8 cellular contexts compared by ENCODE assay signal in genomic region chr19:19321143-19321577, GRCh38. TPM values are rescaled to one million over a fixed set of nuclear protein-coding genes. Genes with fewer than 3 reads are reported as not detected.
DNase-seq lines count a peak whose midpoint lies in the region; ATAC-seq and TF ChIP-seq lines count a peak whose summit lies in the region.

No MANE protein-coding gene starts in this region.

- in situ Hi-C loops in Panc1 (cut with HindIII; ENCODE audit: low pct_unique_long_range_greater_than_20kb, low sequenced_read_pairs), result no loop called here

- intact Hi-C loops in Panc1 (cut with micrococcal nuclease; ENCODE audit: unreplicated experiment) (no loop called here), dorsolateral prefrontal cortex (cut with DNase I) (loop anchor here (2.0 to 5.0 kb wide), 2 partner anchors 128 to 129 kb away; partner anchors contain the start of genes BORCS8 (in 2 of the 2) and RFXANK (in 2 of the 2))

- H3K9me3 ChIP-seq in Panc1 (ENCODE audit: control insufficient read depth, insufficient read depth, low read depth, low read length) (no peaks in the 10 kb centered on the region), mesodermal cell (ENCODE audit: control insufficient read depth, low read length) (no peaks in the 10 kb centered on the region)

- H3K27ac ChIP-seq in Panc1 (ENCODE audit: low read length), result peak overlapping the region; percentile 92
- H3K27ac ChIP-seq in dorsolateral prefrontal cortex, result peak overlapping the region in 58 of 59 donors; percentile 53 to 99 (median 96)
- H3K27ac ChIP-seq in mesodermal cell (ENCODE audit: low read depth, low read length, severe bottlenecking), result peak overlapping the region; percentile 93

- no TSS peak for BruUV-seq in Panc1 (replicated peaks; lab: Mats Ljungman, UMichigan)

- H3K27me3 ChIP-seq in Panc1 (ENCODE audit: control insufficient read depth, insufficient read depth, low read length), result no peaks in the 10 kb centered on the region
- H3K27me3 ChIP-seq in dorsolateral prefrontal cortex, result no peaks in the 10 kb centered on the region

- peak; percentile 8 for ATAC-seq in GM21737 (IDR thresholded peaks at IDR 0.05; ENCODE audit: unreplicated experiment)
- ATAC-seq in Panc1, result 0 out of 2 replicates have a peak, but pooled peaks have one; percentile 6
- no peak for ATAC-seq in GM21423 (IDR thresholded peaks at IDR 0.05; ENCODE audit: unreplicated experiment)

- TF ChIP-seq CTCF in AG09309 (IDR thresholded peaks at IDR 0.05; ENCODE audit: control insufficient read depth, insufficient read depth, low read depth, low read length, missing control alignments) (no peak), Panc1 (IDR thresholded peaks at IDR 0.05) (no peak), dorsolateral prefrontal cortex (IDR thresholded peaks at IDR 0.05 in 54 of 56, conservative IDR thresholded peaks at IDR 0.05 in 2 of 56; ENCODE audit: low read depth in 1 of 56, partially characterized antibody in 56 of 56) (no peak)

- H3K36me3 ChIP-seq in Panc1 (ENCODE audit: control insufficient read depth, insufficient read depth, low read length) (peaks cover 6% of the 10 kb centered on the region; the same call in 1 of the 2 replicates), mesodermal cell (ENCODE audit: control insufficient read depth, insufficient read depth, low read length) (peaks cover 55% of the 10 kb centered on the region)

- H3K4me1 ChIP-seq in Panc1 (ENCODE audit: control insufficient read depth, insufficient read depth, low read length) (peaks cover 5% of the 10 kb centered on the region; the same call in 1 of the 2 replicates), mesodermal cell (ENCODE audit: control insufficient read depth, insufficient read depth, low read length, poor library complexity, severe bottlenecking) (peaks cover 11% of the 10 kb centered on the region)

- 2% methylated on average over 28 to 29 of the region's 33 CpGs for WGBS in mesodermal cell (ENCODE audit: insufficient coverage in 2 of 2), 2 experiments

- CTCF ChIA-PET in Panc1 (lab: Charles Lee), result no interaction called here

- H3K4me3 ChIP-seq in AG09309 (ENCODE audit: control insufficient read depth, low read depth, low read length) (peak overlapping the region; percentile 99), Panc1 (ENCODE audit: low read depth in 2 of 2, low read length in 2 of 2) (peak overlapping the region; percentile 91), dorsolateral prefrontal cortex (peak overlapping the region; percentile 62 to 100 (median 97)), mesodermal cell (ENCODE audit: extremely low read depth, insufficient read depth, low read length, poor library complexity, severe bottlenecking) (peak overlapping the region; percentile 99)

- POLR2A ChIA-PET in Panc1 (lab: Charles Lee), result interaction anchor here (0.7 kb wide), 1 partner anchor 204 kb away, joined by 8 read pairs; no protein-coding TSS in a partner anchor

- DNase-seq in AG09309 (ENCODE audit: low read depth) (no peak), Panc1 (ENCODE audit: low read depth, low spot score) (no peak), dorsolateral prefrontal cortex (no peak), GDM1 (lab: John Stamatoyannopoulos, UW) (no peak), NCI-H187 (lab: John Stamatoyannopoulos, UW) (no peak)

RNA-seq across cellular contexts. Expression of gene MAU2, which starts 0.5 kb away (rescaled TPM):
- 38.0 TPM for total RNA-seq in Panc1 (2021; ENCODE audit: unreplicated experiment)
- 37.7 TPM for polyA plus RNA-seq in Panc1 (2012; ENCODE audit: insufficient read length)
- total RNA-seq in dorsolateral prefrontal cortex, result 100 to 1,000 TPM in 42 of 120 experiments, 10 to 100 TPM in 78; 58.7 to 162 (median 91.5) TPM
- 29.7 TPM for polyA plus RNA-seq in mesodermal cell (2013, experiment 1 of 2)
- polyA plus RNA-seq in mesodermal cell (2013, experiment 2 of 2), result 25.8 TPM

RNA-seq across cellular contexts. Expression of gene SUGP1, which starts 0.9 kb away (rescaled TPM):
- total RNA-seq in Panc1 (2021; ENCODE audit: unreplicated experiment) (41.5 TPM), dorsolateral prefrontal cortex (10 to 100 TPM; 50.9 to 97.4 (median 73.0) TPM)
- polyA plus RNA-seq in Panc1 (2012; ENCODE audit: insufficient read length), result 38.4 TPM
- polyA plus RNA-seq in mesodermal cell (2013, experiment 1 of 2), result 45.6 TPM
- 46.8 TPM for polyA plus RNA-seq in mesodermal cell (2013, experiment 2 of 2)

RNA-seq across cellular contexts. Expression of gene TM6SF2, which starts 48.1 kb away (rescaled TPM):
- total RNA-seq in Panc1 (2021; ENCODE audit: unreplicated experiment) (2.7 TPM), dorsolateral prefrontal cortex (1 to 10 TPM in 70 of 120 experiments, under 1 TPM in 41, not detected in 9; 0.29 to 4.0 (median 1.3) TPM)
- 5.2 TPM for polyA plus RNA-seq in Panc1 (2012; ENCODE audit: insufficient read length)
- 10.8 TPM for polyA plus RNA-seq in mesodermal cell (2013, experiment 1 of 2)
- polyA plus RNA-seq in mesodermal cell (2013, experiment 2 of 2), result 8.1 TPM
